16 cellular contexts compared by ENCODE assay signal in genomic region chr11:29334781-29335140, GRCh38.
"Had no signal": no experiment of that assay in that cellular context is flagged by ENCODE, and none has a peak within 500 bp of the region (broad histone marks: within the 10 kb centered on the region; RNA-seq: fewer than 3 reads in every experiment).

No MANE protein-coding gene starts in this region.

- H3K4me3 Mint-ChIP-seq: naive B cell, nephron, type B pancreatic cell had no signal

- H3K9me3 ChIP-seq: heart left ventricle, prostate gland, right lobe of liver, vagina had no signal

- H3K27ac Mint-ChIP-seq: naive B cell, type B pancreatic cell had no signal

- H3K9ac ChIP-seq: parathyroid adenoma had no signal

- H3K27ac ChIP-seq: heart left ventricle, parathyroid adenoma, prostate gland, right lobe of liver, skin epidermis, vagina had no signal

- H3K4me3 ChIP-seq: heart left ventricle, prostate gland, right lobe of liver, skin epidermis, vagina had no signal

- FAIRE-seq: endometrium had no signal

- H3K79me2 ChIP-seq: parathyroid adenoma had no signal

- H3K4me1 Mint-ChIP-seq: naive B cell had no signal

- H3K36me3 Mint-ChIP-seq: naive B cell, type B pancreatic cell had no signal

- H3K9me3 Mint-ChIP-seq: naive B cell, nephron, type B pancreatic cell had no signal

- ATAC-seq: esophagus mucosa had no signal

- H2AFZ ChIP-seq: parathyroid adenoma had no signal

- H3K4me1 ChIP-seq: heart left ventricle, parathyroid adenoma, prostate gland, vagina had no signal

- H3K27me3 ChIP-seq: right lobe of liver, vagina had no signal

- H3K36me3 ChIP-seq: heart left ventricle, prostate gland, right lobe of liver, vagina had no signal

- DNase-seq: effector memory CD4-positive, alpha-beta T cell; heart left ventricle; naive B cell; occipital lobe; right lobe of liver; stimulated activated CD4-positive, alpha-beta T cell treated with anti-CD3 and anti-CD28 coated beads, Interleukin-2, amount 100 ng/mL, for 24 hours; stimulated activated CD4-positive, alpha-beta T cell treated with anti-CD3 and anti-CD28 coated beads, Interleukin-4, amount 100 ng/mL, for 4 hours; stimulated activated naive CD4-positive, alpha-beta T cell treated with Interleukin-2 at 50 U/mL for 16 hours had no signal
